ENCODE assay signal across 6 cellular contexts in the genomic region with DNA sequence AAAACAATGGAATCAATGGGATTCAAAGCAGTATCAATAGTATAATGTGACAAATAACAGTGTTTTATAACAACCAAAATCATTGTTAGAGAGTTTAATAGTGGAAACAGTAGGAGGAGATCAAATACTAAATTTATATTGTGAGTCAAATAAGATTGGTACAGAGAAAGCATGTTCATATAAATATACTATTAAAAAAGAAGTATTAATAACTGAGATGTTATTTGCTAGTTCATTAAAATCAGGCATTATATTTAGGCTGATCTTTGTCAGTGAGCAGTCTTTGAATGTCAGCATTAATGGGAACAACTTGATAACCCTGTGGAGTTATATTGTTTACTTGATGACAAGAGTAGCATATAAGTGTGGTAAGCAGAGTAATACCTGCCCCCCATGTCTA. TPM values are rescaled to one million over a fixed set of nuclear protein-coding genes. Genes with fewer than 3 reads are reported as not detected.
"Had no signal": no experiment of that assay in that cellular context is flagged by ENCODE, and none has a peak within 500 bp of the region (broad histone marks: within the 10 kb centered on the region; RNA-seq: fewer than 3 reads in every experiment).

No MANE protein-coding gene starts in this region.

- H3K4me3 ChIP-seq: GM23338 had no signal

- H3K27ac ChIP-seq: HL-60 had no signal

- ATAC-seq: GM23338, HepG2 had no signal

- DNase-seq: H9, HCEC 1CT had no signal

RNA-seq across cellular contexts. Expression of gene PRKAA2, which starts 30.6 kb away (rescaled TPM):
- polyA plus RNA-seq: IgD-negative memory B cell had no signal
